ENCODE assay signal across 12 cellular contexts in the genomic region with DNA sequence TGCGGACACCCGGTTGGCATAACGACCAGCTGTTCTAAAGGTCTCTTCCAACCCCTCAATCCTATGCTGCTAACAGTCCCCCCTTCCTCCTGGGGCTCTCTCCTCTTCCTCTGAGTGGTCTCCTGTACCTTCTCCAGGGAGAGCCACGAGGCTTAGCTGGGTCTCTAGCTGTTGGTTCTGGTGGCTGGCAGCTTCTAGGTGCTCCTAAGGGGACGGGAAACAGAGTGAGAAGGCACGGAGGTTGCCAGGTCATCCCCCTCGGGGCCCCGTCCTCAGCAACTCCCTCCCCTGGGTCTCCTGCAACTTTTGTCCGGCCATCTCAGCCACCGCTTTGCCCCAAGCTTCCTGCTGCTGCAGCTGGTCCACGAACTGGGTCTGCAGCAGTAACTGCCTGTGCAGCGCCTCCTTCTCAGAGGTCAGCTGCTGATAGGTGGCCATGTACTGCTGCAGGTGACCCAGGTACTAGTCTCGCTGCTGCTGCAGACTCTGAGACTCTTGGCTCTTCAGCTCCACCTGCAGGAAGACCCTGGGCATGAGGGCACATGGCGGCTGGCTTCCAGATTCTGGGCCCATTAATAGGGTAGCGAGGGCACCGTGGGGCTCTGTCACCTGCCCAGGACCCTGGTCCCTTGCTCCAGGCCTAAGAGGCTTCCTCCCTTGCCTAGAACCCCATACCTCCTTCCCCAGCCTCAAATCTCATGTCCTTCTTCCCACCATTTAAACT. TPM values are rescaled to one million over a fixed set of nuclear protein-coding genes. Genes with fewer than 3 reads are reported as not detected.
DNase-seq lines count a peak whose midpoint lies in the region; ATAC-seq, FAIRE-seq and TF ChIP-seq lines count a peak whose summit lies in the region.
"Not testable (repeated sequence)": the region's sequence is repeated elsewhere in the genome, so short reads cannot be mapped to it uniquely, and the experiment has no call there.
"Had no signal": no experiment of that assay in that cellular context is flagged by ENCODE, and none has a peak within 500 bp of the region (broad histone marks: within the 10 kb centered on the region; RNA-seq: fewer than 3 reads in every experiment).

No MANE protein-coding gene starts in this region.

- 52% methylated on average over 5 of the region's 16 CpGs; no CpG with 5 or more reads in 1 of the 2 donors for WGBS in transverse colon (ENCODE audit: low coverage in 1 of 2), 2 donors

- peak; percentile 38; the same call in 1 of the 2 replicates for TF ChIP-seq RAD21 in Ishikawa (IDR thresholded peaks at IDR 0.05; ENCODE audit: low read depth)

- H3K4me1 ChIP-seq in kidney (ENCODE audit: control insufficient read depth in 1 of 2, insufficient read depth in 1 of 2, low read depth in 1 of 2, low read length in 2 of 2); transverse colon: not testable (repeated sequence)

- TF ChIP-seq EP300 in Ishikawa (IDR thresholded peaks at IDR 0.05; ENCODE audit: borderline replicate concordance); transverse colon (IDR thresholded peaks at IDR 0.05; ENCODE audit: low read depth): not testable (repeated sequence)

- H3K9me3 Mint-ChIP-seq in Calu3 (ENCODE audit: low read depth, unreplicated experiment); effector memory CD8-positive, alpha-beta T cell: not testable (repeated sequence)

- H3K9me3 ChIP-seq in kidney (ENCODE audit: control insufficient read depth in 1 of 2, low read length in 2 of 2); transverse colon: not testable (repeated sequence)

- H3K4me1 Mint-ChIP-seq in Calu3 (ENCODE audit: low read depth, unreplicated experiment); effector memory CD8-positive, alpha-beta T cell (ENCODE audit: low read depth in 2 of 2): not testable (repeated sequence)

- H3K27ac ChIP-seq in kidney (ENCODE audit: low read depth in 2 of 2, low read length in 2 of 2); transverse colon: not testable (repeated sequence)

- H3K27me3 Mint-ChIP-seq in Calu3 (ENCODE audit: unreplicated experiment) = peaks cover 13% of the 10 kb centered on the region
- H3K27me3 Mint-ChIP-seq in effector memory CD8-positive, alpha-beta T cell = not testable (repeated sequence)

- in situ Hi-C loops in transverse colon (cut with MboI; ENCODE audit: low pct_ligation_motif_present in 1 of 4, low pct_unique_long_range_greater_than_20kb in 1 of 4, low sequenced_read_pairs in 3 of 4) = loop anchor here in 1 of 4 donors (25.0 kb wide), 1 partner anchor 1240 kb away; no protein-coding TSS in a partner anchor

- not testable (repeated sequence) for H3K36me3 ChIP-seq in kidney (ENCODE audit: control insufficient read depth in 1 of 2, insufficient read depth in 2 of 2, low read length in 2 of 2); transverse colon

- not testable (repeated sequence) for BruUV-seq in Calu3 (replicated peaks; lab: Mats Ljungman, UMichigan)

- not testable (repeated sequence) for FAIRE-seq in kidney (lab: Jason Lieb, UNC)

- not testable (repeated sequence) for H3K36me3 Mint-ChIP-seq in Calu3 (ENCODE audit: insufficient read depth, unreplicated experiment); effector memory CD8-positive, alpha-beta T cell (ENCODE audit: insufficient read depth)

- not testable (repeated sequence) for H3K27ac Mint-ChIP-seq in Calu3 (ENCODE audit: unreplicated experiment); effector memory CD8-positive, alpha-beta T cell

- intact Hi-C loops in Calu3 (cut with micrococcal nuclease; ENCODE audit: unreplicated experiment); kidney (cut with DNase I); transverse colon (cut with DNase I; ENCODE audit: low total_unique reads): not testable (repeated sequence)

- not testable (repeated sequence) for H3K9ac ChIP-seq in kidney (ENCODE audit: low read length in 2 of 2)

- ATAC-seq in effector memory CD8-positive, alpha-beta T cell (replicated peaks) = not testable (repeated sequence)

- CTCF ChIA-PET in Calu3 (lab: Charles Lee) = not testable (repeated sequence)

- H3K4me3 Mint-ChIP-seq in Calu3 (ENCODE audit: low read depth, unreplicated experiment); effector memory CD8-positive, alpha-beta T cell: not testable (repeated sequence)

- not testable (repeated sequence) for H3K4me3 ChIP-seq in kidney (ENCODE audit: low read length in 2 of 2); retinal pigment epithelial cell (ENCODE audit: low read length); transverse colon

- TF ChIP-seq CTCF in Calu3 (IDR thresholded peaks at IDR 0.05; ENCODE audit: unreplicated experiment) = peak; percentile 31
- peak; percentile 32 for TF ChIP-seq CTCF in kidney (IDR thresholded peaks at IDR 0.05; ENCODE audit: borderline replicate concordance, extremely low read depth, insufficient read depth)
- TF ChIP-seq CTCF in retinal pigment epithelial cell (conservative IDR thresholded peaks at IDR 0.05; ENCODE audit: low read depth, low read length) = peak; percentile 35
- TF ChIP-seq CTCF in transverse colon (IDR thresholded peaks at IDR 0.05) = peak in 3 of 5 experiments; percentile 22 to 30 (median 23)

- H3K27me3 ChIP-seq in transverse colon = not testable (repeated sequence)

- TF ChIP-seq POLR2A in transverse colon (IDR thresholded peaks at IDR 0.05) = not testable (repeated sequence)

- DNase-seq in Calu3 (peak; percentile 78), transverse colon (peak; percentile 45)
- DNase-seq in activated CD4-positive, alpha-beta T cell treated with anti-CD3 and anti-CD28 coated beads, Interleukin-2, amount 50 U/mL, for 1 hour = peak; percentile 51
- peak; percentile 13 for DNase-seq in activated effector memory CD4-positive, alpha-beta T cell treated with Interleukin-2 at 50 U/mL for 16 hours
- DNase-seq in effector memory CD8-positive, alpha-beta T cell = peak; percentile 34 to 56 (median 41)
- DNase-seq in kidney; retinal pigment epithelial cell (ENCODE audit: low read depth): not testable (repeated sequence)

RNA-seq across cellular contexts. Expression of a gene that starts 9.6 kb away (rescaled TPM):
- not detected in 2 replicates for total RNA-seq in Calu3 (2022)
- total RNA-seq in kidney = 0.06 TPM
- polyA plus RNA-seq in kidney (ENCODE audit: insufficient read depth, low read depth, low replicate concordance) = not detected
- total RNA-seq in transverse colon = not detected
- total RNA-seq: HT1080, M059J, pulmonary artery endothelial cell, RPMI7951 had no signal

RNA-seq across cellular contexts. Expression of a gene that starts 57.6 kb away (rescaled TPM):
- total RNA-seq in Calu3 (2022) (not detected in 2 replicates), kidney (1.1 TPM), transverse colon (10 to 100 TPM in 1 of 4 donors, 1 to 10 TPM in 1, under 1 TPM in 2; 0.41 to 27.3 (median 1.4) TPM)
- 0.13 TPM for polyA plus RNA-seq in kidney (ENCODE audit: insufficient read depth, low read depth, low replicate concordance)
- total RNA-seq: HT1080, pulmonary artery endothelial cell had no signal
